ENCODE assay signal across 16 cellular contexts in genomic region chr6:20998748-20999448, GRCh38.
"Had no signal": no experiment of that assay in that cellular context is flagged by ENCODE, and none has a peak within 500 bp of the region (broad histone marks: within the 10 kb centered on the region; RNA-seq: fewer than 3 reads in every experiment).

No MANE protein-coding gene starts in this region.

- H3K4me1 Mint-ChIP-seq: activated CD4-positive, alpha-beta memory T cell treated with anti-CD3 and anti-CD28 coated beads, Interleukin-2, amount 10 ng/mL, durations not matched to agents 7 days and 5 days; activated CD4-positive, alpha-beta T cell treated with anti-CD3 and anti-CD28 coated beads for 36 hours; stimulated activated effector memory CD8-positive, alpha-beta T cell treated with anti-CD3 and anti-CD28 coated beads, Interleukin-12 subunit alpha, Interleukin-12 subunit beta, amount 100 ng/mL, for 72 hours had no signal

- H3K27me3 Mint-ChIP-seq: activated CD4-positive, alpha-beta memory T cell treated with anti-CD3 and anti-CD28 coated beads, Interleukin-2, amount 10 ng/mL, durations not matched to agents 7 days and 5 days; activated CD4-positive, alpha-beta T cell treated with anti-CD3 and anti-CD28 coated beads for 36 hours; effector memory CD8-positive, alpha-beta T cell; naive thymus-derived CD4-positive, alpha-beta T cell had no signal

- H3K27ac Mint-ChIP-seq: activated CD4-positive, alpha-beta memory T cell treated with anti-CD3 and anti-CD28 coated beads, Interleukin-2, amount 10 ng/mL, durations not matched to agents 7 days and 5 days; activated CD4-positive, alpha-beta T cell treated with anti-CD3 and anti-CD28 coated beads for 36 hours; effector memory CD8-positive, alpha-beta T cell; naive thymus-derived CD4-positive, alpha-beta T cell; stimulated activated effector memory CD8-positive, alpha-beta T cell treated with anti-CD3 and anti-CD28 coated beads, Interleukin-12 subunit alpha, Interleukin-12 subunit beta, amount 100 ng/mL, for 72 hours had no signal

- ATAC-seq: activated CD4-positive, alpha-beta T cell treated with anti-CD3 and anti-CD28 coated beads for 36 hours; activated T-cell treated with anti-CD3 and anti-CD28 coated beads, Interleukin-2, amount 50 U/mL, for 4 hours; effector memory CD8-positive, alpha-beta T cell; left colon; mucosa of descending colon; naive thymus-derived CD4-positive, alpha-beta T cell; stimulated activated effector memory CD8-positive, alpha-beta T cell treated with anti-CD3 and anti-CD28 coated beads, Interleukin-12 subunit alpha, Interleukin-12 subunit beta, amount 100 ng/mL, for 72 hours had no signal

- DNase-seq: activated CD4-positive, alpha-beta memory T cell treated with anti-CD3 and anti-CD28 coated beads, Interleukin-2, amount 10 ng/mL, durations not matched to agents 7 days and 5 days; activated CD4-positive, alpha-beta T cell treated with anti-CD3 and anti-CD28 coated beads for 36 hours; activated effector memory CD4-positive, alpha-beta T cell treated with Interleukin-2 at 50 U/mL for 16 hours; activated naive CD4-positive, alpha-beta T cell treated with anti-CD3 and anti-CD28 coated beads, Interleukin-2, amount 50 U/mL, for 16 hours; activated T-cell treated with anti-CD3 and anti-CD28 coated beads, Interleukin-2, amount 50 U/mL, for 4 hours; dermis blood vessel endothelial cell; effector memory CD8-positive, alpha-beta T cell; left colon; mammary epithelial cell; mucosa of descending colon; naive thymus-derived CD4-positive, alpha-beta T cell; stimulated activated CD4-positive, alpha-beta T cell treated with anti-CD3 and anti-CD28 coated beads, Interleukin-12 subunit alpha, Interleukin-12 subunit beta, amount 100 ng/mL, for 4 hours; stimulated activated CD4-positive, alpha-beta T cell treated with anti-CD3 and anti-CD28 coated beads, Interleukin-2, amount 100 ng/mL, for 24 hours; tibial artery; WERI-Rb-1 had no signal

- H3K4me3 Mint-ChIP-seq: activated CD4-positive, alpha-beta memory T cell treated with anti-CD3 and anti-CD28 coated beads, Interleukin-2, amount 10 ng/mL, durations not matched to agents 7 days and 5 days; activated CD4-positive, alpha-beta T cell treated with anti-CD3 and anti-CD28 coated beads for 36 hours; activated T-cell treated with anti-CD3 and anti-CD28 coated beads, Interleukin-2, amount 50 U/mL, for 4 hours; effector memory CD8-positive, alpha-beta T cell; naive thymus-derived CD4-positive, alpha-beta T cell; stimulated activated effector memory CD8-positive, alpha-beta T cell treated with anti-CD3 and anti-CD28 coated beads, Interleukin-12 subunit alpha, Interleukin-12 subunit beta, amount 100 ng/mL, for 72 hours had no signal

- H3K9me3 Mint-ChIP-seq: activated T-cell treated with anti-CD3 and anti-CD28 coated beads, Interleukin-2, amount 50 U/mL, for 4 hours; effector memory CD8-positive, alpha-beta T cell; stimulated activated effector memory CD8-positive, alpha-beta T cell treated with anti-CD3 and anti-CD28 coated beads, Interleukin-12 subunit alpha, Interleukin-12 subunit beta, amount 100 ng/mL, for 72 hours had no signal
